18 cellular contexts compared by ENCODE assay signal in the genomic region with DNA sequence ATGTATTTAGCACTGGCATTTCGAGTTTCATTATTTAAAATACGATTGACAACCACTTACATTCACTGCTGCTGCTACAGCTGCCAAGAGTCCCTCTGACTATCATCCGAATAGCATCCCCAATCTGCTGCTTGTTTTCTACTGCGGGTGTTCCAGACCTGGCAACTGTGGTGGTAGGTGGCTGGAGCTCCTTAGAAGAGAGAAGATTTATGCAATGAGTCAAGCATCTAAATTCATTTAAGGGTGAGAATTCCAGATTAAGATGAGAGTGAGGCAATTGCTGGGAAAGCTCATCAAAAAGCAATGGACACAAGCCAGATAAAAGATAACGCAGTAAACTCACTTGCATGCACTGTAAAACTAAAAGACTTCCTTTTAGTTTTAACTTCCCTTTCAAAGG. TPM values are rescaled to one million over a fixed set of nuclear protein-coding genes. Genes with fewer than 3 reads are reported as not detected.
DNase-seq lines count a peak whose midpoint lies in the region; ATAC-seq and TF ChIP-seq lines count a peak whose summit lies in the region.
"Had no signal": no experiment of that assay in that cellular context is flagged by ENCODE, and none has a peak within 500 bp of the region (broad histone marks: within the 10 kb centered on the region; RNA-seq: fewer than 3 reads in every experiment).

No MANE protein-coding gene starts in this region.

- H3K27ac ChIP-seq in SK-N-SH (ENCODE audit: low read depth in 2 of 2, low read length in 1 of 2) (peak overlapping the region in 1 of 2 experiments; percentile 87; a peak in 3 of 4 replicates), endodermal cell (ENCODE audit: low read depth, low read length) (no peak overlapping the region)
- H3K27ac ChIP-seq: 22Rv1 had no signal

- CTCF ChIA-PET in SK-N-SH (lab: Yijun Ruan, JAX): interaction anchor here (0.8 to 2.5 kb wide), 8 partner anchors 18 to 1158 kb away, joined by 3 to 13 read pairs (median 4); no protein-coding TSS in a partner anchor

- no peak for TF ChIP-seq RAD21 in SK-N-SH (IDR thresholded peaks at IDR 0.05; ENCODE audit: low read length)

- H3K9me3 ChIP-seq in SK-N-SH (no peaks in the 10 kb centered on the region), endodermal cell (ENCODE audit: control insufficient read depth, low read length) (no peaks in the 10 kb centered on the region)

- H3K27ac Mint-ChIP-seq in endodermal cell (no peak overlapping the region), mesothelial cell of epicardium (peak overlapping the region; percentile 81), type B pancreatic cell (peak overlapping the region; percentile 85)
- H3K27ac Mint-ChIP-seq: activated naive CD8-positive, alpha-beta T cell treated with anti-CD3 and anti-CD28 coated beads for 36 hours; effector memory CD8-positive, alpha-beta T cell; natural killer cell; stimulated activated naive CD8-positive, alpha-beta T cell treated with anti-CD3 and anti-CD28 coated beads, Interleukin-15, amount 100 ng/mL, for 72 hours had no signal

- ATAC-seq in SK-N-SH treated with all-trans-retinoic acid at 6 μM for 48 hours (no peak), HG03469 (IDR thresholded peaks at IDR 0.05; ENCODE audit: unreplicated experiment) (no peak)
- ATAC-seq: effector memory CD8-positive, alpha-beta T cell; GM12878; K562; natural killer cell; stimulated activated naive CD8-positive, alpha-beta T cell treated with anti-CD3 and anti-CD28 coated beads, Interleukin-15, amount 100 ng/mL, for 72 hours had no signal

- WGBS in SK-N-SH (ENCODE audit: low lambda C conversion rate): 76% methylated on average over 5 of the region's 5 CpGs
- 96 to 100% methylated on average over 1 to 5 of the region's 5 CpGs for WGBS in endodermal cell (ENCODE audit: insufficient coverage in 1 of 2, insufficient read length in 1 of 2), 2 experiments

- no peak for TF ChIP-seq EP300 in SK-N-SH (IDR thresholded peaks at IDR 0.05; ENCODE audit: borderline replicate concordance in 1 of 2, low read depth in 1 of 2, low read length in 1 of 2)

- H3K27me3 ChIP-seq in SK-N-SH (ENCODE audit: insufficient read depth) (no peaks in the 10 kb centered on the region), endodermal cell (ENCODE audit: control insufficient read depth, insufficient read depth, low read length, poor library complexity, severe bottlenecking) (no peaks in the 10 kb centered on the region)

- H4K20me1 ChIP-seq in SK-N-SH (ENCODE audit: insufficient read depth): peaks cover 69% of the 10 kb centered on the region

- H3K9me2 ChIP-seq in SK-N-SH: no peaks in the 10 kb centered on the region

- POLR2A ChIA-PET in SK-N-SH (lab: Yijun Ruan, JAX): no interaction called here

- peaks cover 8% of the 10 kb centered on the region for H3K4me1 Mint-ChIP-seq in endodermal cell
- H3K4me1 Mint-ChIP-seq in mesothelial cell of epicardium: peaks cover 60% of the 10 kb centered on the region
- H3K4me1 Mint-ChIP-seq in type B pancreatic cell (ENCODE audit: unreplicated experiment): peaks cover 47% of the 10 kb centered on the region

- H2AFZ ChIP-seq in SK-N-SH (ENCODE audit: low read depth): no peak overlapping the region

- H3K4me1 ChIP-seq in SK-N-SH (ENCODE audit: control insufficient read depth in 1 of 2, insufficient read depth in 2 of 2, low read depth in 1 of 2, low read length in 1 of 2) (no peaks in the 10 kb centered on the region; a peak in 2 of 4 replicates), endodermal cell (ENCODE audit: control insufficient read depth, insufficient read depth, low read length) (no peaks in the 10 kb centered on the region)

- no peak overlapping the region for H3K4me3 Mint-ChIP-seq in endodermal cell
- peak overlapping the region; percentile 97 for H3K4me3 Mint-ChIP-seq in mesothelial cell of epicardium
- H3K4me3 Mint-ChIP-seq in type B pancreatic cell: peak overlapping the region; percentile 97
- H3K4me3 Mint-ChIP-seq: activated naive CD8-positive, alpha-beta T cell treated with anti-CD3 and anti-CD28 coated beads for 36 hours; effector memory CD8-positive, alpha-beta T cell; natural killer cell; stimulated activated naive CD8-positive, alpha-beta T cell treated with anti-CD3 and anti-CD28 coated beads, Interleukin-15, amount 100 ng/mL, for 72 hours had no signal

- H3K4me3 ChIP-seq in SK-N-SH (ENCODE audit: low read depth in 2 of 2, low read length in 1 of 2) (peak overlapping the region; percentile 90 to 93), endodermal cell (ENCODE audit: low read length) (peak overlapping the region; percentile 98)
- H3K4me3 ChIP-seq: GM12878, K562 had no signal

- H3K9ac ChIP-seq in SK-N-SH (peak overlapping the region; percentile 95), endodermal cell (ENCODE audit: extremely low read depth, low read length, poor library complexity, severe bottlenecking) (no peak overlapping the region)

- H3F3A ChIP-seq in SK-N-SH (replicated peaks; ENCODE audit: insufficient read depth): peaks cover 62% of the 10 kb centered on the region

- DNase-seq in SK-N-SH: no peak
- no peak for DNase-seq in endodermal cell
- DNase-seq in mesothelial cell of epicardium (ENCODE audit: low spot score in 2 of 2, unreplicated experiment in 2 of 2): no peak
- DNase-seq in type B pancreatic cell (ENCODE audit: extremely low spot score, unreplicated experiment): no peak
- no peak for DNase-seq in AG08395 (ENCODE audit: low spot score)
- DNase-seq in A172 (ENCODE audit: low spot score): no peak
- DNase-seq: activated naive CD8-positive, alpha-beta T cell treated with anti-CD3 and anti-CD28 coated beads for 36 hours; effector memory CD8-positive, alpha-beta T cell; H7; natural killer cell; NCI-H2081 treated with DMSO at 0.1 percent for 48 hours; stimulated activated CD4-positive, alpha-beta T cell treated with anti-CD3 and anti-CD28 coated beads, Interleukin-4, amount 100 ng/mL, for 1 hour; stimulated activated naive CD8-positive, alpha-beta T cell treated with anti-CD3 and anti-CD28 coated beads, Interleukin-15, amount 100 ng/mL, for 72 hours had no signal

- TF ChIP-seq CTCF in SK-N-SH (IDR thresholded peaks at IDR 0.05) (no peak), endodermal cell (conservative IDR thresholded peaks at IDR 0.05) (no peak), mesothelial cell of epicardium (IDR thresholded peaks at IDR 0.05; ENCODE audit: unreplicated experiment) (no peak), type B pancreatic cell (conservative IDR thresholded peaks at IDR 0.05) (no peak)

- peaks cover 61 to 65% of the 10 kb centered on the region in 2 experiments for H3K36me3 ChIP-seq in SK-N-SH (replicated peaks in 1 of 2; ENCODE audit: control insufficient read depth in 1 of 2, insufficient read depth in 2 of 2, low read length in 1 of 2)
- peaks cover 53% of the 10 kb centered on the region for H3K36me3 ChIP-seq in endodermal cell (ENCODE audit: control insufficient read depth, insufficient read depth, low read length)

- peaks cover 62% of the 10 kb centered on the region for H3K79me2 ChIP-seq in SK-N-SH (ENCODE audit: insufficient read depth)

- H3K27me3 Mint-ChIP-seq in endodermal cell (ENCODE audit: insufficient read depth) (peaks cover 12% of the 10 kb centered on the region), mesothelial cell of epicardium (ENCODE audit: low read depth) (no peaks in the 10 kb centered on the region), type B pancreatic cell (no peaks in the 10 kb centered on the region)

- H3K36me3 Mint-ChIP-seq in endodermal cell (ENCODE audit: low read depth) (peaks cover 37% of the 10 kb centered on the region), mesothelial cell of epicardium (peaks cover 74% of the 10 kb centered on the region), type B pancreatic cell (peaks cover 82% of the 10 kb centered on the region)
- H3K36me3 Mint-ChIP-seq: activated naive CD8-positive, alpha-beta T cell treated with anti-CD3 and anti-CD28 coated beads for 36 hours had no signal

- H3K9me3 Mint-ChIP-seq in endodermal cell (no peaks in the 10 kb centered on the region), mesothelial cell of epicardium (no peaks in the 10 kb centered on the region), type B pancreatic cell (peaks cover 13% of the 10 kb centered on the region)
- H3K9me3 Mint-ChIP-seq: activated naive CD8-positive, alpha-beta T cell treated with anti-CD3 and anti-CD28 coated beads for 36 hours; effector memory CD8-positive, alpha-beta T cell; natural killer cell; stimulated activated naive CD8-positive, alpha-beta T cell treated with anti-CD3 and anti-CD28 coated beads, Interleukin-15, amount 100 ng/mL, for 72 hours had no signal

- H3K4me2 ChIP-seq in SK-N-SH: peak overlapping the region; percentile 87

TF ChIP-seq in SK-N-SH, 30 proteins besides CTCF, POLR2A, EP300 and RAD21 (continues in another document):
- TF ChIP-seq NFIC (IDR thresholded peaks at IDR 0.05; ENCODE audit: borderline replicate concordance) (no peak), POLR2AphosphoS5 (IDR thresholded peaks at IDR 0.05; ENCODE audit: low read depth, low read length) (no peak), MXI1 (IDR thresholded peaks at IDR 0.05; ENCODE audit: low read depth, low read length) (no peak), SMC3 (IDR thresholded peaks at IDR 0.05; ENCODE audit: low read depth, low read length) (no peak), FOXM1 (IDR thresholded peaks at IDR 0.05; ENCODE audit: low read depth) (no peak)

TF ChIP-seq in SK-N-SH treated with all-trans-retinoic acid at 6 μM for 48 hours, 23 proteins besides CTCF, POLR2A, EP300 and RAD21 (continues in another document):
- TF ChIP-seq OSR1 (CRISPR knock-in tag; IDR thresholded peaks at IDR 0.05) (no peak), ZNF70 (CRISPR knock-in tag; IDR thresholded peaks at IDR 0.05) (no peak), ZC3H10 (CRISPR knock-in tag; IDR thresholded peaks at IDR 0.05) (no peak), ZNF8 (CRISPR knock-in tag; IDR thresholded peaks at IDR 0.05) (no peak), ZFP30 (CRISPR knock-in tag; IDR thresholded peaks at IDR 0.05) (no peak)

RNA-seq across cellular contexts. Expression of gene PLK2, which starts 3.9 kb away (rescaled TPM):
- polyA plus RNA-seq in SK-N-SH (2012; rRNA removed): 157 and 225 TPM in 2 replicates
- 138 and 149 TPM in 2 replicates for polyA plus RNA-seq in SK-N-SH (2012; cell fraction: cytosol; rRNA removed)
- 480 and 571 TPM in 2 replicates for polyA plus RNA-seq in SK-N-SH (2012; cell fraction: nucleus; rRNA removed)
- 10 to 100 TPM in 1 of 2 donors, 1 to 10 TPM in 1; 9.7 to 16.4 TPM for total RNA-seq in endodermal cell
- polyA plus RNA-seq in endodermal cell (2013, experiment 1 of 2): 38.4 TPM
- polyA plus RNA-seq in endodermal cell (2013, experiment 2 of 2): 42.5 TPM
- 510 to 549 TPM (median 531 TPM) in 3 replicates for total RNA-seq in mesothelial cell of epicardium
- 307 and 460 TPM in 2 replicates for total RNA-seq in type B pancreatic cell (ENCODE audit: low replicate concordance)
- total RNA-seq in A172 (2014; rRNA removed; shearing (Covaris generic)): 381 and 541 TPM in 2 replicates
- polyA plus RNA-seq: K562 had no signal

RNA-seq across cellular contexts. Expression of gene GAPT, which starts 35.3 kb away (rescaled TPM):
- not detected in 2 replicates for polyA plus RNA-seq in SK-N-SH (2012; rRNA removed)
- polyA plus RNA-seq in SK-N-SH (2012; cell fraction: cytosol; rRNA removed): not detected in 2 replicates
- polyA plus RNA-seq in SK-N-SH (2012; cell fraction: nucleus; rRNA removed): not detected in 2 replicates
- total RNA-seq in endodermal cell (1 to 10 TPM in 1 of 2 donors, under 1 TPM in 1; 0.13 to 1.9 TPM), mesothelial cell of epicardium (1.3 to 2.0 TPM (median 1.6 TPM) in 3 replicates), type B pancreatic cell (ENCODE audit: low replicate concordance) (not detected in 2 replicates)
- not detected for polyA plus RNA-seq in endodermal cell (2013, experiment 1 of 2)
- polyA plus RNA-seq in endodermal cell (2013, experiment 2 of 2): not detected
- total RNA-seq in A172 (2014; rRNA removed; shearing (Covaris generic)): not detected in 2 replicates
- total RNA-seq: H7, K562 had no signal
- polyA plus RNA-seq: K562 had no signal

Comparison
In these comparisons a context has a peak if more than half of its experiments do, and no peak if none do; other contexts are left out.
1. RNA of gene PLK2, which starts 3.9 kb away (total RNA-seq): 510 to 549 TPM in mesothelial cell of epicardium, 381 to 541 TPM in A172 and 307 to 460 TPM in type B pancreatic cell; 9.7 to 16.4 TPM in endodermal cell; every median in the first group is over 10 times any median in the second.